Comparison of ENCODE assay signal across 2 cellular contexts in the genomic region with DNA sequence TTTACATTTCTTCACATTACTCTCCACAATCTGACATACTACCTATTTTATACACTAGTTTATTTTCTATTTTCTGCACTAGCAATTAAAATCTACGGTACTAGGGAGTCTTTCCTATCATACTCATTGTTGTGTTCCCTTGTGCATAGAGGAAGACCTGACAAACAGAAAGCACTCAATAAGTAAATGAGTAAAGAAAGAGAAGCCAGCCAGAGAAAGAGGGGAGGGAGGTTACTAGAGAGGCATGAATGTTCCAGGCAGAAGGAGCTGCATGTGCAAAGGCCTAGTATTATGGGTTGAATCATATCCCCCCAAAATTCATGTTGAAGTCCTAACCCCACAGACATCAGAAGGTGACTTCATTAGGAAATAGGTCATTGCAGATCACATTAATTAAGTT.
A peak's percentile ranks its signal among the peaks of the same experiment; 100 is the strongest.
TF ChIP-seq lines count a peak whose summit lies in the region.

No MANE protein-coding gene starts in this region.

TF ChIP-seq in HepG2, 621 proteins besides CTCF, POLR2A, EP300 and RAD21:
- TF ChIP-seq ZFYVE20 (CRISPR knock-in tag; IDR thresholded peaks at IDR 0.05; ENCODE audit: borderline replicate concordance, low read depth) (no peak), KLF9 (CRISPR knock-in tag; IDR thresholded peaks at IDR 0.05; ENCODE audit: low read depth) (no peak), ASH2L (IDR thresholded peaks at IDR 0.05; ENCODE audit: insufficient read length, low read depth, low read length) (peak; percentile 12)

TF ChIP-seq in SK-N-SH treated with all-trans-retinoic acid at 6 μM for 48 hours, 23 proteins besides CTCF, POLR2A, EP300 and RAD21:
- TF ChIP-seq TCF4 (CRISPR knock-in tag; IDR thresholded peaks at IDR 0.05; ENCODE audit: borderline replicate concordance): no peak
- TF ChIP-seq ZNF8 (CRISPR knock-in tag; IDR thresholded peaks at IDR 0.05): no peak
- no peak for TF ChIP-seq PPARA (CRISPR knock-in tag; IDR thresholded peaks at IDR 0.05; ENCODE audit: borderline replicate concordance)
- TF ChIP-seq, protein P1, sequence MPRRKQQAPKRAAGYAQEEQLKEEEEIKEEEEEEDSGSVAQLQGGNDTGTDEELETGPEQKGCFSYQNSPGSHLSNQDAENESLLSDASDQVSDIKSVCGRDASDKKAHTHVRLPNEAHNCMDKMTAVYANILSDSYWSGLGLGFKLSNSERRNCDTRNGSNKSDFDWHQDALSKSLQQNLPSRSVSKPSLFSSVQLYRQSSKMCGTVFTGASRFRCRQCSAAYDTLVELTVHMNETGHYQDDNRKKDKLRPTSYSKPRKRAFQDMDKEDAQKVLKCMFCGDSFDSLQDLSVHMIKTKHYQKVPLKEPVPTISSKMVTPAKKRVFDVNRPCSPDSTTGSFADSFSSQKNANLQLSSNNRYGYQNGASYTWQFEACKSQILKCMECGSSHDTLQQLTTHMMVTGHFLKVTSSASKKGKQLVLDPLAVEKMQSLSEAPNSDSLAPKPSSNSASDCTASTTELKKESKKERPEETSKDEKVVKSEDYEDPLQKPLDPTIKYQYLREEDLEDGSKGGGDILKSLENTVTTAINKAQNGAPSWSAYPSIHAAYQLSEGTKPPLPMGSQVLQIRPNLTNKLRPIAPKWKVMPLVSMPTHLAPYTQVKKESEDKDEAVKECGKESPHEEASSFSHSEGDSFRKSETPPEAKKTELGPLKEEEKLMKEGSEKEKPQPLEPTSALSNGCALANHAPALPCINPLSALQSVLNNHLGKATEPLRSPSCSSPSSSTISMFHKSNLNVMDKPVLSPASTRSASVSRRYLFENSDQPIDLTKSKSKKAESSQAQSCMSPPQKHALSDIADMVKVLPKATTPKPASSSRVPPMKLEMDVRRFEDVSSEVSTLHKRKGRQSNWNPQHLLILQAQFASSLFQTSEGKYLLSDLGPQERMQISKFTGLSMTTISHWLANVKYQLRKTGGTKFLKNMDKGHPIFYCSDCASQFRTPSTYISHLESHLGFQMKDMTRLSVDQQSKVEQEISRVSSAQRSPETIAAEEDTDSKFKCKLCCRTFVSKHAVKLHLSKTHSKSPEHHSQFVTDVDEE (CRISPR knock-in tag; IDR thresholded peaks at IDR 0.05): no peak
- TF ChIP-seq RARB (CRISPR knock-in tag; IDR thresholded peaks at IDR 0.05): no peak
- no peak for TF ChIP-seq POU6F1 (CRISPR knock-in tag; IDR thresholded peaks at IDR 0.05; ENCODE audit: borderline replicate concordance, low read depth)
- TF ChIP-seq PATZ1 (CRISPR knock-in tag; IDR thresholded peaks at IDR 0.05; ENCODE audit: borderline replicate concordance): no peak
- no peak for TF ChIP-seq ARNTL (CRISPR knock-in tag; IDR thresholded peaks at IDR 0.05; ENCODE audit: borderline replicate concordance, low read depth)
- TF ChIP-seq, protein P2, sequence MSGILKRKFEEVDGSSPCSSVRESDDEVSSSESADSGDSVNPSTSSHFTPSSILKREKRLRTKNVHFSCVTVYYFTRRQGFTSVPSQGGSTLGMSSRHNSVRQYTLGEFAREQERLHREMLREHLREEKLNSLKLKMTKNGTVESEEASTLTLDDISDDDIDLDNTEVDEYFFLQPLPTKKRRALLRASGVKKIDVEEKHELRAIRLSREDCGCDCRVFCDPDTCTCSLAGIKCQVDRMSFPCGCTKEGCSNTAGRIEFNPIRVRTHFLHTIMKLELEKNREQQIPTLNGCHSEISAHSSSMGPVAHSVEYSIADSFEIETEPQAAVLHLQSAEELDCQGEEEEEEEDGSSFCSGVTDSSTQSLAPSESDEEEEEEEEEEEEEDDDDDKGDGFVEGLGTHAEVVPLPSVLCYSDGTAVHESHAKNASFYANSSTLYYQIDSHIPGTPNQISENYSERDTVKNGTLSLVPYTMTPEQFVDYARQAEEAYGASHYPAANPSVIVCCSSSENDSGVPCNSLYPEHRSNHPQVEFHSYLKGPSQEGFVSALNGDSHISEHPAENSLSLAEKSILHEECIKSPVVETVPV (CRISPR knock-in tag; IDR thresholded peaks at IDR 0.05): no peak
- TF ChIP-seq BACH2 (CRISPR knock-in tag; IDR thresholded peaks at IDR 0.05; ENCODE audit: borderline replicate concordance): no peak
- no peak for TF ChIP-seq ESRRG (CRISPR knock-in tag; IDR thresholded peaks at IDR 0.05)
- no peak for TF ChIP-seq ZFP30 (CRISPR knock-in tag; IDR thresholded peaks at IDR 0.05)
- no peak for TF ChIP-seq ZC3H10 (CRISPR knock-in tag; IDR thresholded peaks at IDR 0.05)
- TF ChIP-seq ZFP3 (CRISPR knock-in tag; IDR thresholded peaks at IDR 0.05): no peak
- TF ChIP-seq CSDC2 (CRISPR knock-in tag; IDR thresholded peaks at IDR 0.05): no peak
- TF ChIP-seq ZNF70 (CRISPR knock-in tag; IDR thresholded peaks at IDR 0.05): no peak
- no peak for TF ChIP-seq ISL1 (CRISPR knock-in tag; IDR thresholded peaks at IDR 0.05)
- TF ChIP-seq GLIS3 (CRISPR knock-in tag; IDR thresholded peaks at IDR 0.05): no peak
- no peak for TF ChIP-seq CREB5 (CRISPR knock-in tag; IDR thresholded peaks at IDR 0.05; ENCODE audit: low read depth)
- TF ChIP-seq OSR1 (CRISPR knock-in tag; IDR thresholded peaks at IDR 0.05): no peak
